In genomic region chr9:73079326-73079725, GRCh38 we compare ENCODE assay signal across 13 cellular contexts.
A peak's percentile ranks its signal among the peaks of the same experiment; 100 is the strongest.
DNase-seq lines count a peak whose midpoint lies in the region; FAIRE-seq and TF ChIP-seq lines count a peak whose summit lies in the region.
"Had no signal": no experiment of that assay in that cellular context is flagged by ENCODE, and none has a peak within 500 bp of the region (broad histone marks: within the 10 kb centered on the region; RNA-seq: fewer than 3 reads in every experiment).

No MANE protein-coding gene starts in this region.

- CTCF ChIA-PET in RWPE1 (lab: Yijun Ruan, JAX), result interaction anchor here (0.5 to 1.8 kb wide), 6 partner anchors 19 to 1276 kb away, joined by 3 to 8 read pairs (median 4); no protein-coding TSS in a partner anchor

- H3K4me3 Mint-ChIP-seq in T-helper 2 cell treated with Interferon-gamma antibody and Interleukin-4, amounts not matched to agents 5 μg/mL and 100 μg/mL, for 36 hours, result no peak overlapping the region

- H3K27me3 ChIP-seq in MG63, result no peaks in the 10 kb centered on the region
- H3K27me3 ChIP-seq: testis had no signal

- H3K4me3 ChIP-seq in MG63, result no peak overlapping the region
- H3K4me3 ChIP-seq: testis had no signal

- H3K27ac ChIP-seq in 22Rv1 (no peak overlapping the region), RWPE1 (no peak overlapping the region)
- H3K27ac ChIP-seq: testis had no signal

- H3K27ac Mint-ChIP-seq in T-helper 2 cell treated with Interferon-gamma antibody and Interleukin-4, amounts not matched to agents 5 μg/mL and 100 μg/mL, for 36 hours, result no peak overlapping the region

- no peaks in the 10 kb centered on the region for H3K9me3 ChIP-seq in MG63
- H3K9me3 ChIP-seq: testis had no signal

- peaks cover 30% of the 10 kb centered on the region for H3K27me3 Mint-ChIP-seq in T-helper 2 cell treated with Interferon-gamma antibody and Interleukin-4, amounts not matched to agents 5 μg/mL and 100 μg/mL, for 36 hours (ENCODE audit: low read depth)

- H3K4me1 Mint-ChIP-seq in T-helper 2 cell treated with Interferon-gamma antibody and Interleukin-4, amounts not matched to agents 5 μg/mL and 100 μg/mL, for 36 hours (ENCODE audit: low read depth), result no peaks in the 10 kb centered on the region

- no peaks in the 10 kb centered on the region for H3K9me3 Mint-ChIP-seq in T-helper 2 cell treated with Interferon-gamma antibody and Interleukin-4, amounts not matched to agents 5 μg/mL and 100 μg/mL, for 36 hours

- DNase-seq in HPDE6-E6E7 (ENCODE audit: extremely low spot score) (peak; percentile 13), RWPE1 (ENCODE audit: low spot score) (peak; percentile 21), MG63 (no peak), NCI-H524 treated with DMSO at 0.1 percent for 48 hours (lab: John Stamatoyannopoulos, UW) (no peak), DMS114 treated with DMSO at 0.1 percent for 48 hours (lab: John Stamatoyannopoulos, UW; ENCODE audit: unreplicated experiment) (no peak)
- no peak for DNase-seq in T-helper 2 cell treated with Interferon-gamma antibody and Interleukin-4, amounts not matched to agents 5 μg/mL and 100 μg/mL, for 36 hours (ENCODE audit: low spot score)
- DNase-seq: right cardiac atrium, testis had no signal

- POLR2A ChIA-PET in RWPE1 (lab: Yijun Ruan, JAX; ENCODE audit: low non-redundant PET), result no interaction called here

- FAIRE-seq in islet of Langerhans (lab: Jason Lieb, UNC), result peak; percentile 73
- FAIRE-seq: astrocyte, endothelial cell of umbilical vein, G401.6 had no signal

- no peaks in the 10 kb centered on the region for H3K36me3 ChIP-seq in MG63

- TF ChIP-seq CTCF in 22Rv1 (IDR thresholded peaks at IDR 0.05) (peak; percentile 48), RWPE1 (conservative IDR thresholded peaks at IDR 0.05; ENCODE audit: low read depth) (peak; percentile 25; the same call in 1 of the 2 replicates)

- H3K36me3 Mint-ChIP-seq in T-helper 2 cell treated with Interferon-gamma antibody and Interleukin-4, amounts not matched to agents 5 μg/mL and 100 μg/mL, for 36 hours (ENCODE audit: low read depth), result no peaks in the 10 kb centered on the region

Comparison
In these comparisons a context has a peak if more than half of its experiments do, and no peak if none do; other contexts are left out.
1. DNase-seq: peak in HPDE6-E6E7 (single experiment) and RWPE1 (single experiment); none in MG63 (single experiment), T-helper 2 cell treated with Interferon-gamma antibody and Interleukin-4, amounts not matched to agents 5 μg/mL and 100 μg/mL, for 36 hours (single experiment), NCI-H524 treated with DMSO at 0.1 percent for 48 hours (single experiment) and DMS114 treated with DMSO at 0.1 percent for 48 hours (single experiment).